Comparison of ENCODE assay signal across 8 cellular contexts in the genomic region with DNA sequence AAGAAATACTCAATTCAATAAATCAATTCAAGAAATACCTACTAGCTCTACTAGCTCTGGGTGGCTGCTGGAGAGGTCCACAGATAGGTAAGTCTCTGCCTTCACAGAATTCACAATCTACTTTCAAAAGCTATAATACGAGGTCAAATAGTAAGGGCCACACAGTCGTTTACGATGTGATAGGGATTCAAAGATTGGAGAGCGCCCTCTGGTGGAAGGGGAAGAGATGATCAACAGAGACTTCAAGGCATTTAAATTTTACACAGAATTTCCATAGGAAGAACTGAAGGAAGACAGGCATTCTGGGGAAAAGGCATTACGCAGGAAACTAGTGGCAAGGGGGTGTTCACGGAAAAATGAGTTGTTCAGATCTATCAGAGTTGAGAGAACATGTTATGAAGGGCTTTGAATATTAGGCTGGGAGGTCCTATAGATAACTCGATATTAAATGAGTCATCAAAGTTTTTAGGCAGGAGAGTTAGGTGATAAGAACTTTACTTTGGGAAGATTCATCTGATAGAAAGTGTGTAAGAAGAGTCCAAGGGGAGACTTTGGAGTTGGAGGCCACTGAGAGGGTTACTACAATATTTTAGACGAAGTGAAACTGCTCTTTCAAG.
A peak's percentile ranks its signal among the peaks of the same experiment; 100 is the strongest.
DNase-seq lines count a peak whose midpoint lies in the region; ATAC-seq lines count a peak whose summit lies in the region.

No MANE protein-coding gene starts in this region.

- H3K27me3 ChIP-seq in adipocyte (replicated peaks; ENCODE audit: control insufficient read depth, insufficient read depth, low read length): no peaks in the 10 kb centered on the region

- peak overlapping the region; percentile 35 for H3K9ac ChIP-seq in adipocyte (ENCODE audit: low read length)

- no peaks in the 10 kb centered on the region for H3K36me3 ChIP-seq in adipocyte (ENCODE audit: control insufficient read depth, insufficient read depth, low read length, severe bottlenecking)

- H3K4me3 ChIP-seq in adipocyte (ENCODE audit: low read length): no peak overlapping the region

- no peaks in the 10 kb centered on the region for H3K9me3 ChIP-seq in adipocyte (ENCODE audit: control insufficient read depth, low read length)

- H3K4me1 ChIP-seq in adipocyte (ENCODE audit: control insufficient read depth, insufficient read depth, low read length): no peaks in the 10 kb centered on the region

- ATAC-seq in HG02798 (IDR thresholded peaks at IDR 0.05; ENCODE audit: poor library complexity, unreplicated experiment) (no peak), GM18520 (IDR thresholded peaks at IDR 0.05; ENCODE audit: unreplicated experiment) (no peak)

- DNase-seq in GM03348 (ENCODE audit: low spot score) (peak; percentile 59), NCI-H1092 treated with DMSO at 0.1 percent for 48 hours (lab: John Stamatoyannopoulos, UW) (peak; percentile 19), T follicular helper cell (ENCODE audit: low read depth) (peak; percentile 14), adipocyte (ENCODE audit: low read depth) (peak; percentile 69), hippocampal formation (lab: John Stamatoyannopoulos, UW) (peak; percentile 29 to 50)
- peak; percentile 77 for DNase-seq in stimulated activated CD4-positive, alpha-beta T cell treated with anti-CD3 and anti-CD28 coated beads, Interleukin-15, amount 100 ng/mL, for 24 hours

Comparison
In these comparisons a context has a peak if more than half of its experiments do, and no peak if none do; other contexts are left out.
1. DNase-seq: peak in every context shown above with its lines; median percentile 77 in stimulated activated CD4-positive, alpha-beta T cell treated with anti-CD3 and anti-CD28 coated beads, Interleukin-15, amount 100 ng/mL, for 24 hours; 69 in adipocyte; 59 in GM03348; 40 in hippocampal formation; 19 in NCI-H1092 treated with DMSO at 0.1 percent for 48 hours; 14 in T follicular helper cell.